ENCODE assay signal across 18 cellular contexts in genomic region chr1:104100079-104100478, GRCh38.
"Had no signal": no experiment of that assay in that cellular context is flagged by ENCODE, and none has a peak within 500 bp of the region (broad histone marks: within the 10 kb centered on the region; RNA-seq: fewer than 3 reads in every experiment).

No MANE protein-coding gene starts in this region.

- DNase-seq: KBM-7, MG63, NCI-H1092, NCI-H1105 treated with DMSO at 0.1 percent for 48 hours, NCI-H1417 treated with DMSO at 0.1 percent for 48 hours, NCI-H146, NCI-H187, NCI-H2029, NCI-H2081 treated with DMSO at 0.1 percent for 48 hours, NCI-H2227 treated with DMSO at 0.1 percent for 48 hours, NCI-H526 treated with DMSO at 0.1 percent for 48 hours, NCI-H774, Peyer's patch, Right ventricle myocardium superior, SIG-M5 had no signal

- H3K27me3 ChIP-seq: MG63, Peyer's patch had no signal

- H3K9me3 ChIP-seq: MG63, Peyer's patch, SJSA1 had no signal

- H3K4me3 ChIP-seq: MG63, Peyer's patch, SJSA1, SK-N-MC had no signal

- H3K36me3 ChIP-seq: MG63, Peyer's patch, SJSA1 had no signal

- H3K4me1 ChIP-seq: Peyer's patch, SJSA1 had no signal

- H3K27ac ChIP-seq: HL-60, Peyer's patch, SJSA1, SK-N-MC had no signal
